8 cellular contexts compared by ENCODE assay signal in genomic region chr10:87817873-87818504, GRCh38. TPM values are rescaled to one million over a fixed set of nuclear protein-coding genes. Genes with fewer than 3 reads are reported as not detected.
DNase-seq lines count a peak whose midpoint lies in the region; ATAC-seq and TF ChIP-seq lines count a peak whose summit lies in the region.

Gene ATAD1 (minus strand): TSS chr10:87818226. CDS start chr10:87814599, 3,627 bp downstream.

- DNase-seq in Karpas-422 (peak; percentile 92), RPMI8226 (peak; percentile 88), fibroblast of the aortic adventitia (ENCODE audit: low read depth) (peak; percentile 78), nephron progenitor cell (peak; percentile 84), stomach (peak; percentile 89)
- DNase-seq in activated T-helper 9 cell treated with anti-CD3 and anti-CD28 coated beads, Interleukin-2, amount 50 U/mL, for 16 hours (ENCODE audit: low read depth), result peak; percentile 81

- peak within 1 kb of the TSS; percentile 98 for H3K27ac Mint-ChIP-seq in nephron progenitor cell

- H3K9ac ChIP-seq in Karpas-422 (ENCODE audit: low read length), result peak within 1 kb of the TSS; percentile 92

- H3K4me3 ChIP-seq in DOHH2 (ENCODE audit: low read length), result peak within 1 kb of the TSS; percentile 84
- H3K4me3 ChIP-seq in Karpas-422 (ENCODE audit: low read length), result peak within 1 kb of the TSS; percentile 88
- H3K4me3 ChIP-seq in fibroblast of the aortic adventitia (ENCODE audit: low read depth, low read length), result peak within 1 kb of the TSS; percentile 90
- peak within 1 kb of the TSS; percentile 70 to 81 (median 72) for H3K4me3 ChIP-seq in stomach

- H3K4me1 Mint-ChIP-seq in nephron progenitor cell, result peaks cover 30% of the 10 kb centered on the region

- H3K4me1 ChIP-seq in DOHH2 (ENCODE audit: control insufficient read depth, low read length) (peaks cover 28% of the 10 kb centered on the region), Karpas-422 (ENCODE audit: low read length) (peaks cover 32% of the 10 kb centered on the region), stomach (peaks cover 15 to 34% (median 26%) of the 10 kb centered on the region in 4 donors)

- H3K27ac ChIP-seq in DOHH2 (ENCODE audit: low read depth, low read length) (peak within 1 kb of the TSS; percentile 80), Karpas-422 (ENCODE audit: low read length) (peak within 1 kb of the TSS; percentile 88), stomach (peak within 1 kb of the TSS; percentile 88 to 91 (median 89))

- no peaks in the 10 kb centered on the region for H4K20me1 ChIP-seq in DOHH2 (ENCODE audit: control insufficient read depth, insufficient read depth, low read depth, low read length)
- no peaks in the 10 kb centered on the region for H4K20me1 ChIP-seq in Karpas-422 (ENCODE audit: insufficient read depth, low read depth, low read length)

- H3K36me3 Mint-ChIP-seq in nephron progenitor cell (ENCODE audit: low read depth), result peaks cover 26% of the 10 kb centered on the region

- intact Hi-C loops in stomach (cut with DNase I; ENCODE audit: low total_unique reads), result no loop called here

- no peaks in the 10 kb centered on the region for H3F3A ChIP-seq in DOHH2 (ENCODE audit: control insufficient read depth, insufficient read depth)

- H3K36me3 ChIP-seq in DOHH2 (ENCODE audit: control insufficient read depth, low read length), result peaks cover 34% of the 10 kb centered on the region
- H3K36me3 ChIP-seq in Karpas-422 (ENCODE audit: insufficient read depth, low read length), result peaks cover 16% of the 10 kb centered on the region
- peaks cover 0 to 1% (median 0%) of the 10 kb centered on the region in 4 donors for H3K36me3 ChIP-seq in stomach

- H3K9me2 ChIP-seq in DOHH2 (replicated peaks; ENCODE audit: control insufficient read depth, low read length) (no peaks in the 10 kb centered on the region), Karpas-422 (replicated peaks; ENCODE audit: insufficient read depth, low read length) (no peaks in the 10 kb centered on the region)

- TF ChIP-seq POLR2A in stomach (IDR thresholded peaks at IDR 0.05), result peak in 1 of 4 donors; percentile 39

- whole genome bisulfite sequencing in stomach, 5 donors, result 0 to 1% (median 0%) methylated on average over 15 to 48 of the region's 48 CpGs

- H3K79me2 ChIP-seq in DOHH2 (ENCODE audit: control insufficient read depth, low read length), result peaks cover 49% of the 10 kb centered on the region
- H3K79me2 ChIP-seq in Karpas-422 (ENCODE audit: low read length), result peaks cover 48% of the 10 kb centered on the region

- peak; percentile 73 for ATAC-seq in GM21786 (IDR thresholded peaks at IDR 0.05; ENCODE audit: unreplicated experiment)

- H3K27me3 ChIP-seq in DOHH2 (ENCODE audit: control insufficient read depth, low read length) (no peaks in the 10 kb centered on the region), Karpas-422 (ENCODE audit: low read length) (no peaks in the 10 kb centered on the region), stomach (no peaks in the 10 kb centered on the region)

- H3K9me3 Mint-ChIP-seq in nephron progenitor cell, result no peaks in the 10 kb centered on the region

- H3K27me3 Mint-ChIP-seq in nephron progenitor cell (ENCODE audit: low read depth, poor library complexity), result peaks cover 22% of the 10 kb centered on the region

- no peak for TF ChIP-seq EP300 in stomach (IDR thresholded peaks at IDR 0.05)

- H2AFZ ChIP-seq in Karpas-422 (ENCODE audit: low read length), result peak within 1 kb of the TSS; percentile 71; the same call in 1 of the 2 replicates

- no peaks in the 10 kb centered on the region for H3K9me3 ChIP-seq in DOHH2 (ENCODE audit: control insufficient read depth, insufficient read depth, low read length)
- H3K9me3 ChIP-seq in Karpas-422 (ENCODE audit: low read length), result no peaks in the 10 kb centered on the region
- H3K9me3 ChIP-seq in stomach, result no peaks in the 10 kb centered on the region

- TF ChIP-seq CTCF in DOHH2 (IDR thresholded peaks at IDR 0.05; ENCODE audit: low read depth, low read length, poor library complexity, severe bottlenecking) (peak; percentile 33), fibroblast of the aortic adventitia (IDR thresholded peaks at IDR 0.05; ENCODE audit: insufficient read depth, low read length) (peak; percentile 54), nephron progenitor cell (IDR thresholded peaks at IDR 0.05) (peak; percentile 15), stomach (IDR thresholded peaks at IDR 0.05) (peak in 1 of 7 experiments; percentile 34)

- peak within 1 kb of the TSS; percentile 96 for H3K4me3 Mint-ChIP-seq in nephron progenitor cell

- H3K4me2 ChIP-seq in DOHH2 (ENCODE audit: low read length) (peak within 1 kb of the TSS; percentile 94), Karpas-422 (ENCODE audit: low read depth, low read length, poor library complexity, severe bottlenecking) (peak within 1 kb of the TSS; percentile 93)

RNA-seq across cellular contexts. Expression of gene ATAD1, which starts in this region (rescaled TPM):
- total RNA-seq in Karpas-422 (2014; rRNA removed; shearing (Covaris generic); ENCODE audit: low replicate concordance), result 21.8 and 41.6 TPM in 2 replicates
- total RNA-seq in fibroblast of the aortic adventitia (ENCODE audit: low replicate concordance) (45.2 and 51.8 TPM in 2 replicates), stomach (10 to 100 TPM in 4 of 5 donors, 1 to 10 TPM in 1; 9.0 to 61.7 (median 21.6) TPM)
- 10 to 100 TPM in 1 of 3 donors, 1 to 10 TPM in 2; 7.0 to 10.6 (median 7.4) TPM for polyA plus RNA-seq in stomach

Comparison
In these comparisons a context has a peak if more than half of its experiments do, and no peak if none do; other contexts are left out.
1. Peak in every context shown above with its lines: DNase-seq, ATAC-seq, H3K4me3 ChIP-seq and H3K27ac ChIP-seq.